Comparison of ENCODE assay signal across 20 cellular contexts in the genomic region with DNA sequence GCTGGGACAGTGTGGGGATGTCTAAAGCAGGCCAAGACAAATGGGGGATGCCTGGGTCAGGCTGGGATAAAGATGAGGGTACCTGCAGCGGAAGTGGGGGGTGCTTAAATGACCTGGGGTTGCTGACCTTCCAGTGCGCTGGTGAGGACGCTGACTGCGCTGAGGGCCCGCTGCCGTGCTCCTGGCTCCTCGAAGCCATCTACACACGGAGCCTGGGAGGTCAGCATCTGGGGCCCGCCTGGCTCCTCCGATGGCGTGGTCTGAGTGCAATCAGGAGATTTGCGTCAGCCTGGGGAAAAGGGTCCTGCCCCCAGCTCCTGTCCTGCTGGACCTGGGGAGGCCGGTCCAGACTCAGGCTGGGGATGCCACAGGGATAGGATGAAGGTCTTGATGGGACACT. TPM values are rescaled to one million over a fixed set of nuclear protein-coding genes. Genes with fewer than 3 reads are reported as not detected.
"Had no signal": no experiment of that assay in that cellular context is flagged by ENCODE, and none has a peak within 500 bp of the region (broad histone marks: within the 10 kb centered on the region; RNA-seq: fewer than 3 reads in every experiment).

No MANE protein-coding gene starts in this region.

- ATAC-seq: left lobe of liver; stimulated activated naive B cell treated with anti-CD40 and anti-IgM and Interleukin-4, amounts not matched to agents 10 μg/mL and 1 μg/mL and 100 μg/mL, for 72 hours; stimulated activated naive CD8-positive, alpha-beta T cell treated with anti-CD3 and anti-CD28 coated beads, Interleukin-15, amount 100 ng/mL, for 72 hours had no signal

- H3K27ac Mint-ChIP-seq: stimulated activated naive B cell treated with anti-CD40 and anti-IgM and Interleukin-4, amounts not matched to agents 10 μg/mL and 1 μg/mL and 100 μg/mL, for 72 hours had no signal

- H3K4me3 Mint-ChIP-seq: nephron progenitor cell; stimulated activated naive B cell treated with anti-CD40 and anti-IgM and Interleukin-4, amounts not matched to agents 10 μg/mL and 1 μg/mL and 100 μg/mL, for 72 hours; stimulated activated naive CD8-positive, alpha-beta T cell treated with anti-CD3 and anti-CD28 coated beads, Interleukin-15, amount 100 ng/mL, for 72 hours had no signal

- DNase-seq: caudate nucleus; effector CD4-positive, alpha-beta T cell; foreskin melanocyte; mesenchymal stem cell; midbrain; nephron progenitor cell; stimulated activated CD4-positive, alpha-beta T cell treated with anti-CD3 and anti-CD28 coated beads, Interleukin-4, amount 100 ng/mL, for 1 hour; stimulated activated CD8-positive, alpha-beta memory T cell treated with anti-CD3 and anti-CD28 coated beads, Interleukin-4, amount 100 ng/mL, for 48 hours; stimulated activated naive B cell treated with anti-CD40 and anti-IgM and Interleukin-4, amounts not matched to agents 10 μg/mL and 1 μg/mL and 100 μg/mL, for 72 hours; stimulated activated naive CD8-positive, alpha-beta T cell treated with anti-CD3 and anti-CD28 coated beads, Interleukin-15, amount 100 ng/mL, for 72 hours; testis had no signal

- H3K27me3 ChIP-seq: hepatocyte, neutrophil, right atrium auricular region, testis, tibial nerve had no signal

- H3K4me1 ChIP-seq: right atrium auricular region, testis, tibial nerve had no signal

- H3K4me2 ChIP-seq: hepatocyte, smooth muscle cell had no signal

- H3K9me3 ChIP-seq: neutrophil, right atrium auricular region, testis had no signal

- H2AFZ ChIP-seq: hepatocyte had no signal

- H3K36me3 ChIP-seq: neutrophil had no signal

- H3K27ac ChIP-seq: coronary artery, hepatocyte, neutrophil, right atrium auricular region, testis, tibial nerve had no signal

- H3K4me3 ChIP-seq: coronary artery, hepatocyte, lung, right atrium auricular region, smooth muscle cell, testis, tibial nerve had no signal

- H3K36me3 Mint-ChIP-seq: stimulated activated naive B cell treated with anti-CD40 and anti-IgM and Interleukin-4, amounts not matched to agents 10 μg/mL and 1 μg/mL and 100 μg/mL, for 72 hours had no signal

- H3K4me1 Mint-ChIP-seq: nephron progenitor cell; stimulated activated naive B cell treated with anti-CD40 and anti-IgM and Interleukin-4, amounts not matched to agents 10 μg/mL and 1 μg/mL and 100 μg/mL, for 72 hours; stimulated activated naive CD8-positive, alpha-beta T cell treated with anti-CD3 and anti-CD28 coated beads, Interleukin-15, amount 100 ng/mL, for 72 hours had no signal

- H3K9me3 Mint-ChIP-seq: nephron progenitor cell; stimulated activated naive CD8-positive, alpha-beta T cell treated with anti-CD3 and anti-CD28 coated beads, Interleukin-15, amount 100 ng/mL, for 72 hours had no signal

RNA-seq across cellular contexts. Expression of gene SCN5A, which starts 50.7 kb away (rescaled TPM):
- total RNA-seq: osteoblast had no signal
